In genomic region chr10:61733358-61733940, GRCh38 we compare ENCODE assay signal across 8 cellular contexts.
DNase-seq lines count a peak whose midpoint lies in the region; ATAC-seq, FAIRE-seq and TF ChIP-seq lines count a peak whose summit lies in the region.

No MANE protein-coding gene starts in this region.

- intact Hi-C loops in activated CD4-positive, alpha-beta T cell treated with anti-CD3 and anti-CD28 coated beads for 36 hours (cut with DNase I, micrococcal nuclease), result loop anchor here (2.0 to 5.0 kb wide), 2 partner anchors 591 to 917 kb away; no protein-coding TSS in a partner anchor

- no peak for ATAC-seq in activated CD4-positive, alpha-beta T cell treated with anti-CD3 and anti-CD28 coated beads for 36 hours
- ATAC-seq in GM21528 (IDR thresholded peaks at IDR 0.05; ENCODE audit: low FRiP score, unreplicated experiment), result no peak

- H3K36me3 ChIP-seq in SJSA1 (no peaks in the 10 kb centered on the region), fibroblast of lung (ENCODE audit: control insufficient read depth, insufficient read depth, low read length) (no peaks in the 10 kb centered on the region)

- DNase-seq in activated CD4-positive, alpha-beta T cell treated with anti-CD3 and anti-CD28 coated beads for 36 hours, result peak; percentile 19
- no peak for DNase-seq in activated CD4-positive, alpha-beta T cell treated with anti-CD3 and anti-CD28 coated beads, Interleukin-2, amount 50 U/mL, for 4 hours
- DNase-seq in HTR-8/SVneo (ENCODE audit: insufficient read length, low spot score) (peak; percentile 31), SJSA1 (ENCODE audit: low read depth in 1 of 2, low spot score in 2 of 2) (peak; percentile 36 to 44), fibroblast of lung (ENCODE audit: low read depth in 2 of 2) (peak; percentile 51 to 76), pons (ENCODE audit: low spot score) (peak; percentile 75), GM19238 (ENCODE audit: insufficient read length, low spot score) (no peak)

- H3K36me3 Mint-ChIP-seq in activated CD4-positive, alpha-beta T cell treated with anti-CD3 and anti-CD28 coated beads for 36 hours (ENCODE audit: low read depth), result peaks cover 2% of the 10 kb centered on the region

- no peaks in the 10 kb centered on the region for H3K27me3 ChIP-seq in SJSA1 (replicated peaks)
- no peaks in the 10 kb centered on the region for H3K27me3 ChIP-seq in fibroblast of lung (ENCODE audit: control insufficient read depth, insufficient read depth, low read length)

- H3K4me3 ChIP-seq in SJSA1 (no peak overlapping the region), fibroblast of lung (replicated peaks in 1 of 4; ENCODE audit: control extremely low read depth in 1 of 4, insufficient read depth in 1 of 4, low read depth in 3 of 4, low read length in 4 of 4) (no peak overlapping the region)

- H3K79me2 ChIP-seq in fibroblast of lung (ENCODE audit: control insufficient read depth, insufficient read depth, low read length), result no peaks in the 10 kb centered on the region

- H3K9me3 ChIP-seq in SJSA1 (replicated peaks) (no peaks in the 10 kb centered on the region), fibroblast of lung (ENCODE audit: control insufficient read depth, insufficient read depth, low read depth, low read length) (no peaks in the 10 kb centered on the region)

- H3K9me3 Mint-ChIP-seq in activated CD4-positive, alpha-beta T cell treated with anti-CD3 and anti-CD28 coated beads for 36 hours (ENCODE audit: low read depth), result no peaks in the 10 kb centered on the region

- peaks cover 15% of the 10 kb centered on the region for H3K27me3 Mint-ChIP-seq in activated CD4-positive, alpha-beta T cell treated with anti-CD3 and anti-CD28 coated beads for 36 hours

- H3K27ac ChIP-seq in SJSA1 (no peak overlapping the region), fibroblast of lung (ENCODE audit: insufficient read depth, low read length) (no peak overlapping the region)

- no peaks in the 10 kb centered on the region for H3K4me1 Mint-ChIP-seq in activated CD4-positive, alpha-beta T cell treated with anti-CD3 and anti-CD28 coated beads for 36 hours

- POLR2A ChIA-PET in activated CD4-positive, alpha-beta T cell treated with anti-CD3 and anti-CD28 coated beads for 36 hours (lab: Charles Lee), result no interaction called here

- H3K27ac Mint-ChIP-seq in activated CD4-positive, alpha-beta T cell treated with anti-CD3 and anti-CD28 coated beads for 36 hours, result no peak overlapping the region

- CTCF ChIA-PET in activated CD4-positive, alpha-beta T cell treated with anti-CD3 and anti-CD28 coated beads for 36 hours (lab: Charles Lee), result interaction anchor here (0.6 to 2.4 kb wide), 11 partner anchors 8 to 643 kb away, joined by 3 to 8 read pairs (median 4); no protein-coding TSS in a partner anchor

- peak; percentile 26 for FAIRE-seq in HTR-8/SVneo (lab: Jason Lieb, UNC)

- H4K20me1 ChIP-seq in fibroblast of lung (ENCODE audit: control insufficient read depth, extremely low read depth, insufficient read depth, low read length), result no peaks in the 10 kb centered on the region

- peak; percentile 63 to 66 for TF ChIP-seq CTCF in fibroblast of lung (conservative IDR thresholded peaks at IDR 0.05 in 1 of 2, IDR thresholded peaks at IDR 0.05 in 1 of 2; ENCODE audit: low read depth in 1 of 2, low read length in 2 of 2)

- no peak overlapping the region for H3K4me3 Mint-ChIP-seq in activated CD4-positive, alpha-beta T cell treated with anti-CD3 and anti-CD28 coated beads for 36 hours

- H3K4me1 ChIP-seq in SJSA1 (replicated peaks) (no peaks in the 10 kb centered on the region), fibroblast of lung (ENCODE audit: control insufficient read depth, extremely low read depth, insufficient read depth, low read length) (no peaks in the 10 kb centered on the region)

- no peak overlapping the region for H3K9ac ChIP-seq in fibroblast of lung (ENCODE audit: insufficient read depth, low read length)

- no peak overlapping the region for H2AFZ ChIP-seq in fibroblast of lung (ENCODE audit: low read length)

- H3K4me2 ChIP-seq in fibroblast of lung (ENCODE audit: extremely low read depth, insufficient read depth, low read length), result no peak overlapping the region

Comparison
In these comparisons a context has a peak if more than half of its experiments do, and no peak if none do; other contexts are left out.
1. DNase-seq: peak in activated CD4-positive, alpha-beta T cell treated with anti-CD3 and anti-CD28 coated beads for 36 hours (single experiment), HTR-8/SVneo (single experiment), SJSA1 (2 of 2), fibroblast of lung (2 of 2) and pons (single experiment); none in activated CD4-positive, alpha-beta T cell treated with anti-CD3 and anti-CD28 coated beads, Interleukin-2, amount 50 U/mL, for 4 hours (0 of 2) and GM19238 (single experiment).